9 cellular contexts compared by ENCODE assay signal in the genomic region with DNA sequence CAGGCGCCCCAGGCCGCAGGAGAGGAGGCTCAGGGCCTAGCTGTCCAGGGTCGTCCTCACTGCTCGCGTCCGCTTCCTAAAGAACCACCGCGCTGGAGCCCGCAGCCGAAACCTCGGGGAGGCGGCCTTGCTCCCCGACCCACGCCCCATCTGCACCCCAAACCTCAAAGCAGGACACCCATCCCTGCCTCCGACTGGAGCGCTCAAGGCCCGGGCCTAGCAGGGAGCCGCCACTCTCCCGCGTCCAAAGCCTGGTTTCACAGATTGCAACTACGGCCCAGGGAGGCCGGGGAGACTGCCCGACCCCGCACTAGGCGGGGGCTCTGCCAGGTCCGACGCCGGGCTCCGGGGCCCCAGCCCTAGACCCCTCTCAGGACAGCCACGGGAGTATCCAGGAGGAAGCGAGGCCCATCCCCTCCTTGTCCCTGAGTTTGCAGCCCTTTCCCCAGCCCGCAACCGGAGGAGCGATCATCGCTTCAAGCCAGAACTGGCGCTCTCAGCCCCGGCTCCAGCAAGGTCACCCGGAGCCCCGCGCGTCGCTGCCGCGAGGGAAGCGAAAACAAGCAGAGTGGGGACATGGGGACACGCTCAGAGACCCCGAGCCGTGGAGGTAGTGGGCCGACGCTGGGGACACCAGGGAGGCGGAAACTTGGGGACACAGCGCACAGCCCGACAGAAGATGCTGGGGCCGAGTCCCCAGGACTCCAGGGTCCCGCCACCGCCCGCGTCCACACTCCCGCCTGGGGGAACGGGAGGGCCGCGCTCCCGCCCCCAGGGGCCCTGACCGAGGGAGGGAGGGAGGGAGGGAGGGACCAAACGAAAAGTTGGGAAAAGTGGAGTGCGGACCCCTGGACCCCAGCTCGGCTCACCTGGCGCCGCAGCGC. TPM values are rescaled to one million over a fixed set of nuclear protein-coding genes. Genes with fewer than 3 reads are reported as not detected.
DNase-seq lines count a peak whose midpoint lies in the region; ATAC-seq, FAIRE-seq and TF ChIP-seq lines count a peak whose summit lies in the region.
"Had no signal": no experiment of that assay in that cellular context is flagged by ENCODE, and none has a peak within 500 bp of the region (broad histone marks: within the 10 kb centered on the region; RNA-seq: fewer than 3 reads in every experiment).

No MANE protein-coding gene starts in this region.

- H3K9ac ChIP-seq in duodenal mucosa (ENCODE audit: low read depth in 1 of 2, low read length in 2 of 2): peak overlapping the region; percentile 18 to 32

- peaks cover 23 to 37% of the 10 kb centered on the region in 2 donors for H3K27me3 ChIP-seq in duodenal mucosa (ENCODE audit: control insufficient read depth in 1 of 2, insufficient read depth in 2 of 2, low read length in 2 of 2)

- H3K9me3 ChIP-seq in duodenal mucosa (ENCODE audit: control insufficient read depth in 1 of 2, low read length in 2 of 2) (no peaks in the 10 kb centered on the region), mucosa of descending colon (no peaks in the 10 kb centered on the region)

- CTCF ChIA-PET in RWPE1 (lab: Yijun Ruan, JAX): interaction anchor here (0.6 to 1.2 kb wide), 2 partner anchors 10 to 125 kb away, joined by 4 to 6 read pairs; no protein-coding TSS in a partner anchor

- peaks cover 0 to 21% of the 10 kb centered on the region in 2 donors for H3K4me1 ChIP-seq in duodenal mucosa (ENCODE audit: control insufficient read depth in 1 of 2, insufficient read depth in 2 of 2, low read length in 2 of 2)
- H3K4me1 ChIP-seq in mucosa of descending colon (ENCODE audit: low read depth): peaks cover 34% of the 10 kb centered on the region

- TF ChIP-seq CTCF in RWPE1 (conservative IDR thresholded peaks at IDR 0.05; ENCODE audit: low read depth) (no peak), mucosa of descending colon (IDR thresholded peaks at IDR 0.05) (no peak)

- FAIRE-seq in GM19239 (lab: Jason Lieb, UNC): no peak
- FAIRE-seq: islet of Langerhans had no signal

- POLR2A ChIA-PET in RWPE1 (lab: Yijun Ruan, JAX; ENCODE audit: low non-redundant PET): interaction anchor here (0.6 kb wide), 1 partner anchor 9 kb away, joined by 4 read pairs; no protein-coding TSS in a partner anchor

- peak; percentile 11 for ATAC-seq in mucosa of descending colon
- ATAC-seq in HG02885 (IDR thresholded peaks at IDR 0.05; ENCODE audit: poor library complexity, unreplicated experiment): no peak

- DNase-seq in DMS53 (lab: John Stamatoyannopoulos, UW) (peak; percentile 73), RWPE1 (ENCODE audit: low spot score) (no peak), mucosa of descending colon (peak in 1 of 3 donors; percentile 38), MV-4-11 (lab: John Stamatoyannopoulos, UW) (no peak), GM19239 (ENCODE audit: insufficient read length, low spot score) (no peak), NCI-H2081 (lab: John Stamatoyannopoulos, UW) (no peak)

- intact Hi-C loops in mucosa of descending colon (cut with DNase I, micrococcal nuclease): loop anchor here in 1 of 2 donors (10.0 kb wide), 1 partner anchor 52 kb away; no protein-coding TSS in a partner anchor

- H3K4me3 ChIP-seq in duodenal mucosa (ENCODE audit: low read depth in 1 of 2, low read length in 2 of 2) (peak overlapping the region; percentile 50 to 59), mucosa of descending colon (no peak overlapping the region)

- no peaks in the 10 kb centered on the region for H3K36me3 ChIP-seq in duodenal mucosa (ENCODE audit: control insufficient read depth in 1 of 2, insufficient read depth in 2 of 2, low read length in 2 of 2)
- H3K36me3 ChIP-seq in mucosa of descending colon (ENCODE audit: low read depth): no peaks in the 10 kb centered on the region

- peak overlapping the region; percentile 22; the same call in 1 of the 2 replicates for H3K27ac ChIP-seq in RWPE1
- H3K27ac ChIP-seq in duodenal mucosa (ENCODE audit: low read depth, low read length): peak overlapping the region; percentile 70

RNA-seq across cellular contexts. Expression of gene TMEM200B, which starts 0.5 kb away (rescaled TPM):
- 10 to 100 TPM in 1 of 3 donors, 1 to 10 TPM in 1, under 1 TPM in 1; 0.90 to 33.9 (median 3.9) TPM for total RNA-seq in mucosa of descending colon

RNA-seq across cellular contexts. Expression of gene SRSF4, which starts 58.5 kb away (rescaled TPM):
- total RNA-seq in mucosa of descending colon: 100 to 1,000 TPM in 1 of 3 donors, 10 to 100 TPM in 2; 63.7 to 140 (median 75.2) TPM
